24 cellular contexts compared by ENCODE assay signal in the genomic region with DNA sequence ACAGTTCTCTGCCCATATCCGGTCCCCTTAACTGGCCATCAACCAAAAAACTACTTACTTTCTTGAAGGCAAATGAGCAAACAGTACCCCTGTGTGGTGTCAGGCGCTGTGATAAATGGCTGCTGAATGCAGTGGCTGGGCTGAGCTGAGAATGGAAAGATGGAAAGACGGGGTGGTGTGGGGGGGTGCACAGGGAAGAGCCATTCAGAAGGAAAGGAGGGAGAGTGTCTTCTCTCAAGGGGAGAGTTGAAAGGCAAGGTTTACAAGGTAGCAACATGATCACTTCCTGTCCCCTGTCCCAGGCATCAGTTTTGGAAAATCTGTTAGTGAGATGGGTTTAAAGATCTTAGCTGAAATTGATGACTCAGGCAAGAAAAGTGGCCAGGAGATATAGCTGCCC. TPM values are rescaled to one million over a fixed set of nuclear protein-coding genes. Genes with fewer than 3 reads are reported as not detected.
DNase-seq lines count a peak whose midpoint lies in the region; ATAC-seq, FAIRE-seq and TF ChIP-seq lines count a peak whose summit lies in the region.
"Had no signal": no experiment of that assay in that cellular context is flagged by ENCODE, and none has a peak within 500 bp of the region (broad histone marks: within the 10 kb centered on the region; RNA-seq: fewer than 3 reads in every experiment).

No MANE protein-coding gene starts in this region.

- intact Hi-C loops in HepG2 (cut with micrococcal nuclease; ENCODE audit: unreplicated experiment), result no loop called here
- intact Hi-C loops in right lobe of liver (cut with DNase I), result no loop called here
- intact Hi-C loops in K562 (cut with micrococcal nuclease), result no loop called here
- intact Hi-C loops in head of caudate nucleus (cut with DNase I), result loop anchor here (10.0 kb wide), 1 partner anchor 180 kb away; no protein-coding TSS in a partner anchor

- no peaks in the 10 kb centered on the region for H3K79me1 ChIP-seq in neuronal stem cell (ENCODE audit: low read depth, low read length)

- peak overlapping the region; percentile 44 for H2BK120ac ChIP-seq in neuronal stem cell (ENCODE audit: low read depth, low read length)

- H3K18ac ChIP-seq in neuronal stem cell (ENCODE audit: low read length), result no peak overlapping the region

- H4K20me1 ChIP-seq in HepG2 (ENCODE audit: insufficient read depth, low read length), result no peaks in the 10 kb centered on the region
- H4K20me1 ChIP-seq in K562 (replicated peaks; ENCODE audit: control insufficient read depth, insufficient read depth, low read length), result no peaks in the 10 kb centered on the region
- H4K20me1 ChIP-seq: BLaER1 treated with 17β-estradiol and CSF1 and Interleukin-3, amounts not matched to agents 10 nM and 100 nM had no signal

- H3K79me2 ChIP-seq in HepG2 (ENCODE audit: insufficient read depth, low read length) (no peaks in the 10 kb centered on the region), K562 (ENCODE audit: control insufficient read depth, insufficient read depth, low read length) (no peaks in the 10 kb centered on the region)

- ATAC-seq in HepG2 (no peak), right lobe of liver (no peak), K562 (no peak), GM19351 (IDR thresholded peaks at IDR 0.05; ENCODE audit: unreplicated experiment) (no peak)
- ATAC-seq: GM12878 had no signal

- TF ChIP-seq POLR2A in HepG2 (IDR thresholded peaks at IDR 0.05; ENCODE audit: insufficient read depth in 1 of 2, low read depth in 2 of 2, low read length in 2 of 2), result no peak
- TF ChIP-seq POLR2A in right lobe of liver (IDR thresholded peaks at IDR 0.05), result no peak
- TF ChIP-seq POLR2A in K562 (conservative IDR thresholded peaks at IDR 0.05), result no peak

- WGBS in HepG2 (ENCODE audit: low lambda C conversion rate), result 19% methylated on average over 3 of the region's 3 CpGs
- 7% methylated on average over 3 of the region's 3 CpGs for WGBS in right lobe of liver (ENCODE audit: insufficient coverage, low coverage, low lambda C conversion rate, missing lambda C conversion rate)
- WGBS in K562 (ENCODE audit: insufficient coverage, low coverage, missing lambda C conversion rate), result 0% methylated on average over 2 of the region's 3 CpGs
- WGBS in neuronal stem cell (ENCODE audit: extremely low coverage in 2 of 2, insufficient read length in 2 of 2, insufficient replicate concordance in 1 of 2), 2 donors, result no CpG with 5 or more reads among the region's 3 CpGs

- no peak for FAIRE-seq in HepG2 (lab: Jason Lieb, UNC)
- no peak for FAIRE-seq in K562 (lab: Jason Lieb, UNC)
- FAIRE-seq: A204.1, D721Med, GM12878, H54 had no signal

- H3K9ac ChIP-seq in HepG2 (ENCODE audit: insufficient read depth, low read depth, low read length), result no peak overlapping the region
- H3K9ac ChIP-seq in K562 (ENCODE audit: insufficient read depth in 1 of 2, low read depth in 2 of 2, low read length in 2 of 2), result no peak overlapping the region
- H3K9ac ChIP-seq in neuronal stem cell (ENCODE audit: low read depth, low read length, poor library complexity), result no peak overlapping the region
- H3K9ac ChIP-seq: BLaER1 treated with 17β-estradiol and CSF1 and Interleukin-3, amounts not matched to agents 10 nM and 100 nM had no signal

- H2BK12ac ChIP-seq in neuronal stem cell (ENCODE audit: low read length), result no peak overlapping the region

- TF ChIP-seq EP300 in HepG2 (IDR thresholded peaks at IDR 0.05; ENCODE audit: low read depth in 2 of 2, low read length in 2 of 2) (no peak), HepG2 (CRISPR knock-in tag; IDR thresholded peaks at IDR 0.05; ENCODE audit: borderline replicate concordance) (no peak), K562 (IDR thresholded peaks at IDR 0.05; ENCODE audit: low read length) (no peak)

- TF ChIP-seq CTCF in HepG2 (CRISPR knock-in tag; IDR thresholded peaks at IDR 0.05), result no peak
- TF ChIP-seq CTCF in right lobe of liver (IDR thresholded peaks at IDR 0.05), result no peak
- no peak for TF ChIP-seq CTCF in K562 (IDR thresholded peaks at IDR 0.05 in 2 of 3, conservative IDR thresholded peaks at IDR 0.05 in 1 of 3; ENCODE audit: insufficient read depth in 2 of 3, low read depth in 1 of 3, low read length in 3 of 3)

- no peak overlapping the region for H3K14ac ChIP-seq in neuronal stem cell (ENCODE audit: low read length)

- in situ Hi-C loops in HepG2 (cut with HindIII; ENCODE audit: extremely low pct_ligation_motif_present, low pct_unique_long_range_greater_than_20kb) (no loop called here), K562 (cut with MboI) (no loop called here)

- H2BK5ac ChIP-seq in neuronal stem cell (ENCODE audit: low read length), result no peak overlapping the region

- H3K9me1 ChIP-seq in K562 (ENCODE audit: control insufficient read depth, insufficient read depth, low read length), result no peaks in the 10 kb centered on the region

- no peak overlapping the region for H2BK15ac ChIP-seq in neuronal stem cell (ENCODE audit: low read length)

- H3K4ac ChIP-seq in neuronal stem cell (ENCODE audit: low read length), result no peak overlapping the region

- no TSS peak for BruUV-seq in HepG2 (replicated peaks; lab: Mats Ljungman, UMichigan)
- no TSS peak for BruUV-seq in K562 (replicated peaks; lab: Mats Ljungman, UMichigan)

- H3K4me3 ChIP-seq in HepG2 (replicated peaks in 1 of 3; ENCODE audit: insufficient read depth in 1 of 3, low read depth in 2 of 3, low read length in 3 of 3), result no peak overlapping the region
- no peak overlapping the region for H3K4me3 ChIP-seq in right lobe of liver
- H3K4me3 ChIP-seq in K562, result no peak overlapping the region
- no peak overlapping the region for H3K4me3 ChIP-seq in neuronal stem cell (ENCODE audit: low read length in 2 of 2)
- H3K4me3 ChIP-seq: BLaER1 treated with 17β-estradiol and CSF1 and Interleukin-3, amounts not matched to agents 10 nM and 100 nM; GM12878; HAP-1 had no signal

- H4K8ac ChIP-seq in neuronal stem cell (ENCODE audit: low read depth, low read length), result no peak overlapping the region

- no peak overlapping the region for H3K4me2 ChIP-seq in HepG2 (ENCODE audit: low read depth, low read length)
- no peak overlapping the region for H3K4me2 ChIP-seq in K562 (ENCODE audit: insufficient read depth, low read length)
- H3K4me2 ChIP-seq in neuronal stem cell (ENCODE audit: insufficient read depth, low read length, poor library complexity, severe bottlenecking), result no peak overlapping the region
- H3K4me2 ChIP-seq: BLaER1 treated with 17β-estradiol and CSF1 and Interleukin-3, amounts not matched to agents 10 nM and 100 nM had no signal

- POLR2A ChIA-PET in HepG2 (lab: Yijun Ruan, JAX), result no interaction called here
- POLR2A ChIA-PET in K562 (lab: Yijun Ruan, JAX), result no interaction called here

- H4K91ac ChIP-seq in neuronal stem cell (ENCODE audit: low read depth, low read length, poor library complexity), result no peak overlapping the region

- TF ChIP-seq RAD21 in HepG2 (CRISPR knock-in tag; IDR thresholded peaks at IDR 0.05) (no peak), K562 (CRISPR knock-in tag; conservative IDR thresholded peaks at IDR 0.05 in 1 of 2, IDR thresholded peaks at IDR 0.05 in 1 of 2) (no peak)

- H3K4me1 ChIP-seq in HepG2 (ENCODE audit: insufficient read depth, low read length), result no peaks in the 10 kb centered on the region
- no peaks in the 10 kb centered on the region for H3K4me1 ChIP-seq in right lobe of liver
- no peaks in the 10 kb centered on the region for H3K4me1 ChIP-seq in K562 (replicated peaks in 1 of 2; ENCODE audit: control insufficient read depth in 2 of 2, insufficient read depth in 2 of 2, low read length in 2 of 2)
- peaks cover 0 to 7% of the 10 kb centered on the region in 2 donors for H3K4me1 ChIP-seq in neuronal stem cell (ENCODE audit: control insufficient read depth in 2 of 2, insufficient read depth in 1 of 2, low read depth in 1 of 2, low read length in 2 of 2)
- H3K4me1 ChIP-seq: BE2C; BLaER1 treated with 17β-estradiol and CSF1 and Interleukin-3, amounts not matched to agents 10 nM and 100 nM; HAP-1 had no signal

- CTCF ChIA-PET in HepG2 (lab: Yijun Ruan, JAX; ENCODE audit: low intra/inter-chr PET ratio, low total read pairs) (no interaction called here), K562 (lab: Yijun Ruan, JAX; ENCODE audit: low intra/inter-chr PET ratio) (no interaction called here)

- H2AK5ac ChIP-seq in neuronal stem cell (ENCODE audit: low read depth, low read length), result no peak overlapping the region

- no peak overlapping the region for H3K23ac ChIP-seq in neuronal stem cell (ENCODE audit: low read depth, low read length, poor library complexity)

- DNase-seq in HepG2 (ENCODE audit: low spot score), result no peak
- no peak for DNase-seq in right lobe of liver
- DNase-seq in K562 (ENCODE audit: extremely low read depth in 1 of 4, low spot score in 3 of 4), result no peak
- no peak for DNase-seq in neuronal stem cell (ENCODE audit: low spot score)
- DNase-seq in head of caudate nucleus, result no peak
- DNase-seq: ACHN; AML-193; BE2C; CD4-positive, alpha-beta T cell; CD8-positive, alpha-beta memory T cell; DMS 273 treated with DMSO at 0.1 percent for 48 hours; DMS79; EL; GDM1; GOT3 had no signal

- H3K27me3 ChIP-seq in HepG2 (ENCODE audit: control insufficient read depth in 1 of 2, insufficient read depth in 2 of 2, low read length in 2 of 2) (peaks cover 0 to 17% of the 10 kb centered on the region in 2 experiments; a peak in 1 of 5 replicates), right lobe of liver (no peaks in the 10 kb centered on the region), K562 (ENCODE audit: control insufficient read depth in 2 of 2, insufficient read depth in 2 of 2, low read length in 2 of 2) (no peaks in the 10 kb centered on the region; a peak in 1 of 5 replicates), neuronal stem cell (ENCODE audit: control insufficient read depth in 3 of 3, insufficient read depth in 3 of 3, low read depth in 1 of 3, low read length in 3 of 3) (peaks cover 0 to 2% (median 0%) of the 10 kb centered on the region in 3 experiments)
- H3K27me3 ChIP-seq: BLaER1 treated with 17β-estradiol and CSF1 and Interleukin-3, amounts not matched to agents 10 nM and 100 nM had no signal

- H3K27ac ChIP-seq in HepG2 (ENCODE audit: extremely low read length, insufficient read depth, low read length), result no peak overlapping the region
- H3K27ac ChIP-seq in right lobe of liver, result no peak overlapping the region
- H3K27ac ChIP-seq in K562 (ENCODE audit: extremely low read depth, low read depth, low read length), result no peak overlapping the region
- H3K27ac ChIP-seq in neuronal stem cell (replicated peaks; ENCODE audit: low read length), result no peak overlapping the region
- H3K27ac ChIP-seq: 22Rv1; BLaER1 treated with 17β-estradiol and CSF1 and Interleukin-3, amounts not matched to agents 10 nM and 100 nM had no signal

- H3K36me3 ChIP-seq in HepG2 (replicated peaks in 1 of 2; ENCODE audit: control insufficient read depth in 1 of 2, insufficient read depth in 2 of 2, low read length in 2 of 2), result no peaks in the 10 kb centered on the region
- H3K36me3 ChIP-seq in right lobe of liver, result no peaks in the 10 kb centered on the region
- no peaks in the 10 kb centered on the region for H3K36me3 ChIP-seq in K562 (ENCODE audit: control insufficient read depth, insufficient read depth, low read length)
- H3K36me3 ChIP-seq in neuronal stem cell (replicated peaks in 1 of 2; ENCODE audit: control insufficient read depth in 2 of 2, insufficient read depth in 2 of 2, low read length in 2 of 2), result no peaks in the 10 kb centered on the region
- H3K36me3 ChIP-seq: BE2C; BLaER1 treated with 17β-estradiol and CSF1 and Interleukin-3, amounts not matched to agents 10 nM and 100 nM; HAP-1 had no signal

- no peak overlapping the region for H2AFZ ChIP-seq in HepG2 (ENCODE audit: low read length)
- no peak overlapping the region for H2AFZ ChIP-seq in K562 (ENCODE audit: low read depth, low read length)
- H2AFZ ChIP-seq in neuronal stem cell (ENCODE audit: low read length), result no peak overlapping the region

- H3K9me3 ChIP-seq in HepG2 (ENCODE audit: low read length) (no peaks in the 10 kb centered on the region), right lobe of liver (no peaks in the 10 kb centered on the region), K562 (replicated peaks; ENCODE audit: control insufficient read depth, insufficient read depth, low read depth, low read length) (no peaks in the 10 kb centered on the region), neuronal stem cell (replicated peaks in 1 of 2; ENCODE audit: control insufficient read depth in 2 of 2, insufficient read depth in 1 of 2, low read depth in 1 of 2, low read length in 2 of 2) (peaks cover 0 to 4% of the 10 kb centered on the region in 2 donors)
- H3K9me3 ChIP-seq: BE2C; BLaER1 treated with 17β-estradiol and CSF1 and Interleukin-3, amounts not matched to agents 10 nM and 100 nM; HAP-1 had no signal

RNA-seq across cellular contexts. Expression of gene EMX2, which starts 22.5 kb away (rescaled TPM):
- not detected in 2 replicates for total RNA-seq in HepG2 (2016; rRNA removed; fragmentation: Illumina TruSeq; extraction: Trizol)
- not detected in 2 replicates for total RNA-seq in HepG2 (2016; cell fraction: cytosol; rRNA removed; fragmentation: Illumina TruSeq; extraction: Trizol; ENCODE audit: low read depth)
- not detected in 2 replicates for total RNA-seq in HepG2 (2016; cell fraction: insoluble cytoplasmic fraction; rRNA removed; fragmentation: Illumina TruSeq; extraction: Trizol)
- not detected in 2 replicates for total RNA-seq in HepG2 (2016; cell fraction: membrane; rRNA removed; fragmentation: Illumina TruSeq; extraction: Trizol)
- total RNA-seq in HepG2 (2016; cell fraction: nucleus; rRNA removed; fragmentation: Illumina TruSeq; extraction: Trizol), result not detected in 2 replicates
- not detected in 2 replicates for polyA plus RNA-seq in HepG2 (2011; rRNA removed)
- polyA plus RNA-seq in HepG2 (2011; cell fraction: cytosol; rRNA removed), result not detected in 2 replicates
- not detected in 2 replicates for polyA plus RNA-seq in HepG2 (2011; cell fraction: nucleus; rRNA removed)
- 0.07 TPM in 1 of 2 replicates, not detected in the other for polyA plus RNA-seq in HepG2 (2012)
- polyA plus RNA-seq in HepG2 (2016; cell fraction: cytosol; fragmentation: Illumina TruSeq; extraction: Trizol; ENCODE audit: low read depth), result not detected in 2 replicates
- polyA plus RNA-seq in HepG2 (2016; cell fraction: insoluble cytoplasmic fraction; fragmentation: Illumina TruSeq; extraction: Trizol; ENCODE audit: low read depth), result not detected in 2 replicates
- not detected in 2 replicates for polyA plus RNA-seq in HepG2 (2016; cell fraction: membrane; fragmentation: Illumina TruSeq; extraction: Trizol; ENCODE audit: low read depth)
- not detected in 2 replicates for polyA plus RNA-seq in HepG2 (2016; cell fraction: nucleus; fragmentation: Illumina TruSeq; extraction: Trizol; ENCODE audit: insufficient read depth, low read depth)
- polyA minus RNA-seq in HepG2 (2011; rRNA and poly(A)+ RNA removed; ENCODE audit: low replicate concordance), result not detected in 2 replicates
- polyA minus RNA-seq in HepG2 (2011; cell fraction: cytosol; rRNA and poly(A)+ RNA removed), result not detected in 2 replicates
- not detected in 2 replicates for polyA minus RNA-seq in HepG2 (2011; cell fraction: nucleus; rRNA and poly(A)+ RNA removed)
- total RNA-seq in right lobe of liver, result not detected
- not detected in 2 replicates for total RNA-seq in K562 (2011; cell fraction: chromatin; rRNA removed; ENCODE audit: low replicate concordance)
- not detected in 2 replicates for total RNA-seq in K562 (2011; cell fraction: nucleolus; rRNA removed)
- total RNA-seq in K562 (2011; cell fraction: nucleoplasm; rRNA removed), result not detected in 2 replicates
- not detected in 2 replicates for total RNA-seq in K562 (2014; rRNA removed)
- total RNA-seq in K562 (2014; rRNA removed; fragmentation: Illumina TruSeq; extraction: Trizol), result not detected in 2 replicates
- total RNA-seq in K562 (2015; rRNA removed; fragmentation: Illumina TruSeq; extraction: Trizol), result not detected in 2 replicates
- total RNA-seq in K562 (2021), result not detected in 2 replicates
- not detected in 2 replicates for polyA plus RNA-seq in K562 (2011; rRNA removed)
- polyA plus RNA-seq in K562 (2011; cell fraction: cytosol; rRNA removed), result not detected in 2 replicates
- not detected in 2 replicates for polyA plus RNA-seq in K562 (2011; cell fraction: nucleus; rRNA removed)
- not detected in 2 replicates for polyA plus RNA-seq in K562 (2012)
- not detected in 2 replicates for polyA plus RNA-seq in K562 (2014; fragmentation: Illumina TruSeq; extraction: Trizol)
- polyA plus RNA-seq in K562 (2014; fragmentation: Nextera tagmentation; extraction: Ambion mirVana), result not detected
- not detected in 2 replicates for polyA plus RNA-seq in K562 (2014; rRNA removed)
- polyA minus RNA-seq in K562 (2011; rRNA and poly(A)+ RNA removed), result not detected in 2 replicates
- polyA minus RNA-seq in K562 (2011; cell fraction: cytosol; rRNA and poly(A)+ RNA removed), result not detected in 2 replicates
- polyA minus RNA-seq in K562 (2011; cell fraction: nucleus; rRNA and poly(A)+ RNA removed), result not detected in 2 replicates
- polyA plus RNA-seq in neuronal stem cell (2013, experiment 1 of 2), result 14.9 TPM
- 14.7 TPM for polyA plus RNA-seq in neuronal stem cell (2013, experiment 2 of 2)
- total RNA-seq: CD4-positive, alpha-beta T cell; CD8-positive, alpha-beta memory T cell; GM12878 had no signal
- polyA plus RNA-seq: CD14-positive monocyte; CD8-positive, alpha-beta memory T cell had no signal

Comparison
In these comparisons a context has a peak if more than half of its experiments do, and no peak if none do; other contexts are left out.
1. Of the 241 proteins assayed by ChIP-seq in both HepG2 and K562: peak only in HepG2: MAFK; only in K562: none; in both: none; in neither: 240.